8 cellular contexts compared by ENCODE assay signal in genomic region chr20:50071039-50071888, GRCh38. TPM values are rescaled to one million over a fixed set of nuclear protein-coding genes. Genes with fewer than 3 reads are reported as not detected.
DNase-seq lines count a peak whose midpoint lies in the region; ATAC-seq, FAIRE-seq and TF ChIP-seq lines count a peak whose summit lies in the region.

No MANE protein-coding gene starts in this region.

- H3K9me3 Mint-ChIP-seq in Caco-2 (ENCODE audit: unreplicated experiment): no peaks in the 10 kb centered on the region
- no peaks in the 10 kb centered on the region for H3K9me3 Mint-ChIP-seq in activated T-helper 1 cell treated with anti-CD3 and anti-CD28 coated beads, Interleukin-12 subunit alpha, Interleukin-12 subunit beta, Interleukin-2, Interleukin-4 antibody, amounts not matched to agents 30 ng/mL and 10 ng/mL and 1 ng/mL, durations not matched to agents 14 hours and 24 hours and 36 hours
- H3K9me3 Mint-ChIP-seq in stimulated activated naive CD8-positive, alpha-beta T cell treated with anti-CD3 and anti-CD28 coated beads, Interleukin-15, Interleukin-2, amounts not matched to agents 100 ng/mL and 50 ng/mL, for 24 hours: no peaks in the 10 kb centered on the region

- no peaks in the 10 kb centered on the region for H4K20me1 ChIP-seq in neural cell (ENCODE audit: insufficient read depth)

- H3K4me1 Mint-ChIP-seq in Caco-2 (ENCODE audit: low read depth, unreplicated experiment): peaks cover 9% of the 10 kb centered on the region
- peaks cover 6% of the 10 kb centered on the region for H3K4me1 Mint-ChIP-seq in activated T-helper 1 cell treated with anti-CD3 and anti-CD28 coated beads, Interleukin-12 subunit alpha, Interleukin-12 subunit beta, Interleukin-2, Interleukin-4 antibody, amounts not matched to agents 30 ng/mL and 10 ng/mL and 1 ng/mL, durations not matched to agents 14 hours and 24 hours and 36 hours (ENCODE audit: low read depth)
- H3K4me1 Mint-ChIP-seq in stimulated activated naive CD8-positive, alpha-beta T cell treated with anti-CD3 and anti-CD28 coated beads, Interleukin-15, Interleukin-2, amounts not matched to agents 100 ng/mL and 50 ng/mL, for 24 hours (ENCODE audit: low read depth): peaks cover 6% of the 10 kb centered on the region

- H3K36me3 Mint-ChIP-seq in Caco-2 (ENCODE audit: insufficient read depth, unreplicated experiment): peaks cover 10% of the 10 kb centered on the region
- no peaks in the 10 kb centered on the region for H3K36me3 Mint-ChIP-seq in activated T-helper 1 cell treated with anti-CD3 and anti-CD28 coated beads, Interleukin-12 subunit alpha, Interleukin-12 subunit beta, Interleukin-2, Interleukin-4 antibody, amounts not matched to agents 30 ng/mL and 10 ng/mL and 1 ng/mL, durations not matched to agents 14 hours and 24 hours and 36 hours (ENCODE audit: low read depth)
- no peaks in the 10 kb centered on the region for H3K36me3 Mint-ChIP-seq in stimulated activated naive CD8-positive, alpha-beta T cell treated with anti-CD3 and anti-CD28 coated beads, Interleukin-15, Interleukin-2, amounts not matched to agents 100 ng/mL and 50 ng/mL, for 24 hours (ENCODE audit: low read depth)

- no peaks in the 10 kb centered on the region for H3K27me3 Mint-ChIP-seq in Caco-2 (ENCODE audit: insufficient read depth, unreplicated experiment)
- peaks cover 12% of the 10 kb centered on the region for H3K27me3 Mint-ChIP-seq in activated T-helper 1 cell treated with anti-CD3 and anti-CD28 coated beads, Interleukin-12 subunit alpha, Interleukin-12 subunit beta, Interleukin-2, Interleukin-4 antibody, amounts not matched to agents 30 ng/mL and 10 ng/mL and 1 ng/mL, durations not matched to agents 14 hours and 24 hours and 36 hours (ENCODE audit: insufficient read depth)
- H3K27me3 Mint-ChIP-seq in stimulated activated naive CD8-positive, alpha-beta T cell treated with anti-CD3 and anti-CD28 coated beads, Interleukin-15, Interleukin-2, amounts not matched to agents 100 ng/mL and 50 ng/mL, for 24 hours: peaks cover 5% of the 10 kb centered on the region

- no peak overlapping the region for H3K9ac ChIP-seq in neural cell (ENCODE audit: low read length)

- BruUV-seq in Caco-2 (replicated peaks; lab: Mats Ljungman, UMichigan): no TSS peak

- intact Hi-C loops in Caco-2 (cut with micrococcal nuclease; ENCODE audit: unreplicated experiment): loop anchor here (1.0 to 2.0 kb wide), 4 partner anchors 59 to 98 kb away; no protein-coding TSS in a partner anchor
- intact Hi-C loops in activated T-helper 1 cell treated with anti-CD3 and anti-CD28 coated beads, Interleukin-12 subunit alpha, Interleukin-12 subunit beta, Interleukin-2, Interleukin-4 antibody, amounts not matched to agents 30 ng/mL and 10 ng/mL and 1 ng/mL, durations not matched to agents 14 hours and 24 hours and 36 hours (cut with micrococcal nuclease): loop anchor here (1.0 kb wide), 4 partner anchors 92 to 183 kb away; partner anchors contain the start of gene RNF114

- POLR2A ChIA-PET in Caco-2 (lab: Charles Lee): interaction anchor here (0.6 to 1.5 kb wide), 11 partner anchors 45 to 135 kb away, joined by 3 to 22 read pairs (median 4); partner anchors contain the start of genes PEDS1, RNF114 and SNAI1

- CTCF ChIA-PET in Caco-2 (lab: Charles Lee): interaction anchor here (0.6 to 10.7 kb wide), 66 partner anchors 9 to 466 kb away, joined by 3 to 433 read pairs (median 5); partner anchors contain the start of genes RNF114, SNAI1 and UBE2V1

- H3K27me3 ChIP-seq in Caco-2 (replicated peaks; ENCODE audit: control insufficient read depth, insufficient read depth, low read length): no peaks in the 10 kb centered on the region
- H3K27me3 ChIP-seq in neural cell (ENCODE audit: insufficient read depth, low read depth, low read length): no peaks in the 10 kb centered on the region

- peak overlapping the region; percentile 20 for H3K27ac Mint-ChIP-seq in Caco-2 (ENCODE audit: unreplicated experiment)
- no peak overlapping the region for H3K27ac Mint-ChIP-seq in activated T-helper 1 cell treated with anti-CD3 and anti-CD28 coated beads, Interleukin-12 subunit alpha, Interleukin-12 subunit beta, Interleukin-2, Interleukin-4 antibody, amounts not matched to agents 30 ng/mL and 10 ng/mL and 1 ng/mL, durations not matched to agents 14 hours and 24 hours and 36 hours
- no peak overlapping the region for H3K27ac Mint-ChIP-seq in stimulated activated naive CD8-positive, alpha-beta T cell treated with anti-CD3 and anti-CD28 coated beads, Interleukin-15, Interleukin-2, amounts not matched to agents 100 ng/mL and 50 ng/mL, for 24 hours

- H3K9me3 ChIP-seq in Caco-2: no peaks in the 10 kb centered on the region
- no peaks in the 10 kb centered on the region for H3K9me3 ChIP-seq in neural cell (ENCODE audit: low read length)

- TF ChIP-seq RAD21 in neural cell (conservative IDR thresholded peaks at IDR 0.05): peak; percentile 83

- peak; percentile 100 for TF ChIP-seq CTCF in Caco-2 (IDR thresholded peaks at IDR 0.05; ENCODE audit: insufficient read depth in 1 of 2, low read depth in 1 of 2, low read length in 1 of 2, severe bottlenecking in 1 of 2, unreplicated experiment in 1 of 2)
- TF ChIP-seq CTCF in LNCAP (IDR thresholded peaks at IDR 0.05): peak; percentile 99
- TF ChIP-seq CTCF in fibroblast of the aortic adventitia (IDR thresholded peaks at IDR 0.05; ENCODE audit: insufficient read depth, low read length): peak; percentile 97
- TF ChIP-seq CTCF in neural cell (IDR thresholded peaks at IDR 0.05; ENCODE audit: poor library complexity, severe bottlenecking): peak; percentile 92

- no peaks in the 10 kb centered on the region for H3K36me3 ChIP-seq in Caco-2 (ENCODE audit: control insufficient read depth, insufficient read depth, low read length)
- H3K36me3 ChIP-seq in neural cell (ENCODE audit: insufficient read depth, low read length): no peaks in the 10 kb centered on the region

- no peak for TF ChIP-seq EP300 in neural cell (conservative IDR thresholded peaks at IDR 0.05; ENCODE audit: poor library complexity, severe bottlenecking)

- peaks cover 13% of the 10 kb centered on the region for H3K4me1 ChIP-seq in Caco-2

- no peaks in the 10 kb centered on the region for H3K9me2 ChIP-seq in neural cell (ENCODE audit: insufficient read depth, low read length)

- peak; percentile 93 for ATAC-seq in GM21737 (IDR thresholded peaks at IDR 0.05; ENCODE audit: unreplicated experiment)

- peak; percentile 94 to 100 for DNase-seq in Caco-2
- peak; percentile 75 for DNase-seq in RCC 7860 (ENCODE audit: low spot score)
- DNase-seq in activated T-helper 1 cell treated with anti-CD3 and anti-CD28 coated beads, Interleukin-12 subunit alpha, Interleukin-12 subunit beta, Interleukin-2, Interleukin-4 antibody, amounts not matched to agents 30 ng/mL and 10 ng/mL and 1 ng/mL, durations not matched to agents 14 hours and 24 hours and 36 hours (ENCODE audit: low spot score): peak; percentile 88
- DNase-seq in fibroblast of the aortic adventitia (ENCODE audit: low read depth): peak; percentile 72

- no peak overlapping the region for H3K27ac ChIP-seq in neural cell (ENCODE audit: low read length)

- H3F3A ChIP-seq in neural cell (ENCODE audit: insufficient read depth, low read length, poor library complexity, severe bottlenecking): no peaks in the 10 kb centered on the region

- H2AFZ ChIP-seq in neural cell (ENCODE audit: low read depth, low read length): no peak overlapping the region

- H3K4me3 Mint-ChIP-seq in Caco-2 (ENCODE audit: unreplicated experiment): peak overlapping the region; percentile 77
- peak overlapping the region; percentile 56 for H3K4me3 Mint-ChIP-seq in activated T-helper 1 cell treated with anti-CD3 and anti-CD28 coated beads, Interleukin-12 subunit alpha, Interleukin-12 subunit beta, Interleukin-2, Interleukin-4 antibody, amounts not matched to agents 30 ng/mL and 10 ng/mL and 1 ng/mL, durations not matched to agents 14 hours and 24 hours and 36 hours
- peak overlapping the region; percentile 65 for H3K4me3 Mint-ChIP-seq in stimulated activated naive CD8-positive, alpha-beta T cell treated with anti-CD3 and anti-CD28 coated beads, Interleukin-15, Interleukin-2, amounts not matched to agents 100 ng/mL and 50 ng/mL, for 24 hours

- FAIRE-seq in RCC 7860 (lab: Jason Lieb, UNC): peak; percentile 41

- H3K4me3 ChIP-seq in Caco-2 (ENCODE audit: low read depth, low read length): peak overlapping the region; percentile 50
- H3K4me3 ChIP-seq in fibroblast of the aortic adventitia (ENCODE audit: low read depth, low read length): peak overlapping the region; percentile 62
- peak overlapping the region; percentile 46 for H3K4me3 ChIP-seq in neural cell (ENCODE audit: low read length)

- H3K4me2 ChIP-seq in neural cell (ENCODE audit: low read length): no peak overlapping the region

- H3K79me2 ChIP-seq in neural cell (replicated peaks; ENCODE audit: insufficient read depth, low read length): no peaks in the 10 kb centered on the region

TF ChIP-seq in neural cell, 6 proteins besides CTCF, POLR2A, EP300 and RAD21 (continues in another document):
- no peak for TF ChIP-seq POLR2AphosphoS5 (IDR thresholded peaks at IDR 0.05)

RNA-seq across cellular contexts. Expression of gene UBE2V1, which starts 41.7 kb away (rescaled TPM):
- 485 and 509 TPM in 2 replicates for total RNA-seq in Caco-2 (2022)
- 166 and 170 TPM in 2 replicates for total RNA-seq in activated T-helper 1 cell treated with anti-CD3 and anti-CD28 coated beads, Interleukin-12 subunit alpha, Interleukin-12 subunit beta, Interleukin-2, Interleukin-4 antibody, amounts not matched to agents 30 ng/mL and 10 ng/mL and 1 ng/mL, durations not matched to agents 14 hours and 24 hours and 36 hours
- 77.1 and 105 TPM in 2 replicates for total RNA-seq in fibroblast of the aortic adventitia (ENCODE audit: low replicate concordance)
- polyA plus RNA-seq in neural cell: 34.4 and 44.2 TPM in 2 replicates
- polyA minus RNA-seq in neural cell: 58.4 and 70.0 TPM in 2 replicates
